In the genomic region with DNA sequence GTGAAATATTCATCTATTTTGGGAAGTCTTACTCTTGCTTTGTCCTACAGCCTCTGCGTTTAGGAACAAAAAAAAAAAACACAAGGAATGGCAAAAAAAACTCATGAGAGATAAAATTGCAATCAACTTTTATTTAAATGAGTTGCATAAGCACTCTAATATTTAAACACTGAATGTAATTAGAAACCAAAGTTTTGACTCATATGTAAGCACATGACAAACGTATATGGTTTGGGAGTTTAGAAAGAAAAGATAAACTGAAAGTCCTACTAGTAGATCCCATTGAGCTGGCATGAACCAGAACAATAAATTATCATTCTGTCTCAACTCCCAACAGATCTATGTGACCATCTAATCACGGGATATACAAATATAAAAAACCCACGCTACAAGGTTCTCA, we compare ENCODE assay signal across 1 cellular context.
TF ChIP-seq lines count a peak whose summit lies in the region.

No MANE protein-coding gene starts in this region.

TF ChIP-seq in GM23338, 12 proteins besides CTCF, POLR2A, EP300 and RAD21 (continued from another document):
- no peak for TF ChIP-seq CREB1 (CRISPR knock-in tag; IDR thresholded peaks at IDR 0.05; ENCODE audit: low read depth)
